Comparison of ENCODE assay signal across 15 cellular contexts in the genomic region with DNA sequence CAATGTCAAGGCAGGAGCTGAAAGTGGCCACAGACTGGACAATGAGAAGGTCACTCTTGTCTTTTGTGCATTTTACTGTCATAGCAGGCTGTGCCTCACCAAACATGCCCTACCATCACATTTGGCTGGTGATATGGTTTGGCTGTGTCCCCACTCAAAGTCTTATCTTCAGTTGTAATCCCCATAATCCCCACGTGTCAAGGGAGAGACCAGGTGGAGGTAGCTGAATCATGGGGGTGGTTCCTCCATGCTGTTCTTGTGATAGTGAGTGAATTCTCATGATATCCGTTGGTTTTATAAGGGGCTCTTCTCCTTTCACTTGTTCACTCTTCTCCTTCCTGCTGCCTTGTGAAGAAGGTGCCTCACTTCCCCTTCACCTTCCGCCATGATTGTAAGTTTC. TPM values are rescaled to one million over a fixed set of nuclear protein-coding genes. Genes with fewer than 3 reads are reported as not detected.
DNase-seq lines count a peak whose midpoint lies in the region; TF ChIP-seq lines count a peak whose summit lies in the region.
"Had no signal": no experiment of that assay in that cellular context is flagged by ENCODE, and none has a peak within 500 bp of the region (broad histone marks: within the 10 kb centered on the region; RNA-seq: fewer than 3 reads in every experiment).

No MANE protein-coding gene starts in this region.

- TF ChIP-seq CTCF in WERI-Rb-1 (IDR thresholded peaks at IDR 0.05; ENCODE audit: low read depth, low read length) = no peak

- peak; percentile 12 to 38 for DNase-seq in NCI-H524 (lab: John Stamatoyannopoulos, UW)
- DNase-seq in NCI-H524 treated with DMSO at 0.1 percent for 48 hours (lab: John Stamatoyannopoulos, UW) = no peak
- DNase-seq in WERI-Rb-1 = peak; percentile 69
- no peak for DNase-seq in mesenchymal stem cell
- no peak for DNase-seq in stimulated activated naive CD4-positive, alpha-beta T cell (lab: John Stamatoyannopoulos, UW)
- DNase-seq in NCI-H146 treated with DMSO at 0.1 percent for 48 hours (lab: John Stamatoyannopoulos, UW; ENCODE audit: unreplicated experiment) = no peak
- no peak for DNase-seq in NCI-H2081 (lab: John Stamatoyannopoulos, UW)
- DNase-seq: AML-193; Caco-2; CD4-positive, alpha-beta T cell; H9 had no signal

- no peak overlapping the region for H2BK5ac ChIP-seq in mesenchymal stem cell (ENCODE audit: low read depth, low read length, poor library complexity, severe bottlenecking)

- H4K8ac ChIP-seq in mesenchymal stem cell (ENCODE audit: low read length) = no peak overlapping the region

- no peak overlapping the region for H3K4me3 ChIP-seq in WERI-Rb-1 (ENCODE audit: low read depth, low read length)
- H3K4me3 ChIP-seq in mesenchymal stem cell (ENCODE audit: insufficient read depth in 1 of 2, low read depth in 1 of 2, low read length in 2 of 2) = no peak overlapping the region
- H3K4me3 ChIP-seq: A549 had no signal

- H2AFZ ChIP-seq in mesenchymal stem cell (ENCODE audit: low read depth, low read length) = no peak overlapping the region

- peak overlapping the region; percentile 18 for H2AK5ac ChIP-seq in mesenchymal stem cell (ENCODE audit: low read length, severe bottlenecking)

- H3K9me3 ChIP-seq in WERI-Rb-1 (ENCODE audit: severe bottlenecking) (no peaks in the 10 kb centered on the region), mesenchymal stem cell (ENCODE audit: control insufficient read depth, low read length) (no peaks in the 10 kb centered on the region)
- H3K9me3 ChIP-seq: A549, Caco-2 had no signal

- whole genome bisulfite sequencing in mesenchymal stem cell = 100% methylated on average over 2 of the region's 3 CpGs

- H3K27ac ChIP-seq in WERI-Rb-1 = peak overlapping the region; percentile 81
- no peak overlapping the region for H3K27ac ChIP-seq in mesenchymal stem cell (ENCODE audit: low read length, poor library complexity, severe bottlenecking)
- H3K27ac ChIP-seq: 22Rv1, C4-2B had no signal

- H2BK120ac ChIP-seq in mesenchymal stem cell (ENCODE audit: low read depth, low read length) = no peak overlapping the region

- no peak overlapping the region for H3K14ac ChIP-seq in mesenchymal stem cell (ENCODE audit: low read length in 2 of 2)

- H3K36me3 ChIP-seq in WERI-Rb-1 = no peaks in the 10 kb centered on the region
- no peaks in the 10 kb centered on the region for H3K36me3 ChIP-seq in mesenchymal stem cell (ENCODE audit: control insufficient read depth in 1 of 2, insufficient read depth in 2 of 2, low read depth in 1 of 2, low read length in 2 of 2)

- no peaks in the 10 kb centered on the region for H3K79me1 ChIP-seq in mesenchymal stem cell (replicated peaks; ENCODE audit: low read length, poor library complexity, severe bottlenecking)

- H3K4ac ChIP-seq in mesenchymal stem cell (ENCODE audit: low read depth in 1 of 2, low read length in 2 of 2) = no peak overlapping the region

- H3K27me3 ChIP-seq in WERI-Rb-1 (ENCODE audit: insufficient read depth, low read depth, severe bottlenecking) = no peaks in the 10 kb centered on the region
- no peaks in the 10 kb centered on the region for H3K27me3 ChIP-seq in mesenchymal stem cell (ENCODE audit: control insufficient read depth in 1 of 2, insufficient read depth in 1 of 2, low read length in 2 of 2)

- no peak overlapping the region for H3K9ac ChIP-seq in mesenchymal stem cell (ENCODE audit: low read length)

- peak overlapping the region in 1 of 2 experiments; percentile 18 for H3K18ac ChIP-seq in mesenchymal stem cell (ENCODE audit: low read depth in 1 of 2, low read length in 2 of 2)

- H3K4me2 ChIP-seq in mesenchymal stem cell (ENCODE audit: low read length, poor library complexity, severe bottlenecking) = no peak overlapping the region
- H3K4me2 ChIP-seq: A549 had no signal

- H2BK15ac ChIP-seq in mesenchymal stem cell (ENCODE audit: low read depth, poor library complexity, severe bottlenecking) = no peak overlapping the region

- H3K4me1 ChIP-seq in mesenchymal stem cell (ENCODE audit: control insufficient read depth, insufficient read depth, low read depth, low read length) = peaks cover 4% of the 10 kb centered on the region

- H2BK12ac ChIP-seq in mesenchymal stem cell (ENCODE audit: low read length in 2 of 2) = peak overlapping the region in 1 of 2 experiments; percentile 25

- H4K91ac ChIP-seq in mesenchymal stem cell (ENCODE audit: low read length) = no peak overlapping the region

- H3K23ac ChIP-seq in mesenchymal stem cell (ENCODE audit: low read length in 2 of 2) = no peak overlapping the region

RNA-seq across cellular contexts. Expression of gene CALM2, which starts 28.4 kb away (rescaled TPM):
- 708 TPM for polyA plus RNA-seq in mesenchymal stem cell (2013, experiment 1 of 2)
- 761 TPM for polyA plus RNA-seq in mesenchymal stem cell (2013, experiment 2 of 2)

RNA-seq across cellular contexts. Expression of gene STPG4, which starts 49.6 kb away (rescaled TPM):
- polyA plus RNA-seq in mesenchymal stem cell (2013, experiment 1 of 2) = 0.06 TPM
- polyA plus RNA-seq in mesenchymal stem cell (2013, experiment 2 of 2) = 0.05 TPM
- polyA plus RNA-seq: H1 had no signal

Comparison
In these comparisons a context has a peak if more than half of its experiments do, and no peak if none do; other contexts are left out.
1. DNase-seq: peak in NCI-H524 (2 of 2) and WERI-Rb-1 (single experiment); none in NCI-H524 treated with DMSO at 0.1 percent for 48 hours (single experiment), mesenchymal stem cell (single experiment), stimulated activated naive CD4-positive, alpha-beta T cell (0 of 6), NCI-H146 treated with DMSO at 0.1 percent for 48 hours (single experiment) and NCI-H2081 (0 of 2).